ENCODE assay signal across 17 cellular contexts in genomic region chr1:65980241-65980640, GRCh38.
"Had no signal": no experiment of that assay in that cellular context is flagged by ENCODE, and none has a peak within 500 bp of the region (broad histone marks: within the 10 kb centered on the region; RNA-seq: fewer than 3 reads in every experiment).

No MANE protein-coding gene starts in this region.

- ATAC-seq: mucosa of descending colon; natural killer cell; psoas muscle; right lobe of liver; stimulated activated memory B cell treated with anti-CD40 and anti-IgM and Interleukin-4, amounts not matched to agents 10 μg/mL and 1 μg/mL and 100 μg/mL, for 72 hours had no signal

- H3K27me3 Mint-ChIP-seq: dendritic cell treated with granulocyte-macrophage colony-stimulating factor and Interleukin-4, amounts not matched to agents 40 ng/mL and 50 ng/mL, for 4 days had no signal

- H3K27ac Mint-ChIP-seq: dendritic cell treated with granulocyte-macrophage colony-stimulating factor and Interleukin-4, amounts not matched to agents 40 ng/mL and 50 ng/mL, for 4 days; natural killer cell; stimulated activated memory B cell treated with anti-CD40 and anti-IgM and Interleukin-4, amounts not matched to agents 10 μg/mL and 1 μg/mL and 100 μg/mL, for 72 hours; stimulated activated naive CD8-positive, alpha-beta T cell treated with anti-CD3 and anti-CD28 coated beads, Interleukin-15, Interleukin-2, amounts not matched to agents 100 ng/mL and 50 ng/mL, for 24 hours had no signal

- H3K4me3 ChIP-seq: hepatocyte, mucosa of descending colon, psoas muscle, right lobe of liver, spleen had no signal

- H3K27me3 ChIP-seq: hepatocyte, right lobe of liver had no signal

- H3K4me3 Mint-ChIP-seq: dendritic cell treated with granulocyte-macrophage colony-stimulating factor and Interleukin-4, amounts not matched to agents 40 ng/mL and 50 ng/mL, for 4 days; natural killer cell; stimulated activated memory B cell treated with anti-CD40 and anti-IgM and Interleukin-4, amounts not matched to agents 10 μg/mL and 1 μg/mL and 100 μg/mL, for 72 hours; stimulated activated naive CD8-positive, alpha-beta T cell treated with anti-CD3 and anti-CD28 coated beads, Interleukin-15, Interleukin-2, amounts not matched to agents 100 ng/mL and 50 ng/mL, for 24 hours had no signal

- H3K36me3 Mint-ChIP-seq: natural killer cell; stimulated activated memory B cell treated with anti-CD40 and anti-IgM and Interleukin-4, amounts not matched to agents 10 μg/mL and 1 μg/mL and 100 μg/mL, for 72 hours had no signal

- H3K27ac ChIP-seq: parathyroid adenoma, psoas muscle, right lobe of liver, spleen had no signal

- DNase-seq: central memory CD4-positive, alpha-beta T cell; foreskin melanocyte; head of caudate nucleus; mucosa of descending colon; natural killer cell; psoas muscle; right lobe of liver; spleen; stimulated activated CD4-positive, alpha-beta T cell treated with anti-CD3 and anti-CD28 coated beads, Interleukin-15, amount 100 ng/mL, for 24 hours; stimulated activated CD4-positive, alpha-beta T cell treated with anti-CD3 and anti-CD28 coated beads, Interleukin-1b, Interleukin-23, amount 100 ng/mL, for 48 hours; stimulated activated CD4-positive, alpha-beta T cell treated with anti-CD3 and anti-CD28 coated beads, Interleukin-4, amount 100 ng/mL, for 24 hours; trophoblast cell had no signal

- H3K4me1 Mint-ChIP-seq: natural killer cell; stimulated activated memory B cell treated with anti-CD40 and anti-IgM and Interleukin-4, amounts not matched to agents 10 μg/mL and 1 μg/mL and 100 μg/mL, for 72 hours had no signal
